ENCODE assay signal across 8 cellular contexts in the genomic region with DNA sequence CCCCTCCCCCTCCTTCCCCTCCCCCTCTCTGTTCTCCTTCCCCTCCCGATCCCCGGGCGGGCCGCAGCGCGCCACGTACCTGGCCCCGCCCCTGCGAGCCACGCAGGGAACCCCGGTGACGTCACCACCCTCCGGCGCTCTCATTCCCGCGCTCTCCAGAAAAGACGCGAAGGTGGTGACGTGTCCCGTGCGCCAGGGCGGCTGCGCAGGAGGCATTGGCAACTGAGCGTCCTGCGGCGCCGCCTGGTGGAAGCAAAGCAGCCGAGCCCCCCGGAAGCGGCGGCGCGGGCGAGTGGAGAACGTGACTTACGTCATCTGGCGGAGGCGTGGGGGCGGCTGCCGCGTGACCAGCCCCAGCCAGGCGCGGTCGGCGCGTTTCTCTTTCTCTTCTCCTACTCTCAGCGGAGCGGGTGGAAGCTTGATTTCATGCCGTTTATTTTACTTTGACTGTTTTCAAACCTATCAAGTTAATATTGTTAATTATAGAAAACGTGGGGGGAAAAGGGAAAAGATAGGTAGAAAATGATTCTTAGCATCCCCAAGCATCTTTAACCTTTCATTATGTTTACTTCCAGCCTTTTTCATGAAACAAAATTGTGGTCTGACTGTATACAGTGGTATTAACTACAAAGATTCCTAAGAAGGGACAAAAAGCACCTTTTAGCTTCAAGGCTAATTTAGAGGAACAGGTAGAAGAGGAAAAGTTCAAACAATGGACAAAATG. TPM values are rescaled to one million over a fixed set of nuclear protein-coding genes. Genes with fewer than 3 reads are reported as not detected.
DNase-seq lines count a peak whose midpoint lies in the region; ATAC-seq and TF ChIP-seq lines count a peak whose summit lies in the region.

No MANE protein-coding gene starts in this region.

- intact Hi-C loops in PC-3 (cut with micrococcal nuclease), result loop anchor here (1.0 to 2.0 kb wide), 5 partner anchors 18 to 228 kb away; no protein-coding TSS in a partner anchor

- H4K20me1 ChIP-seq in DND-41 (ENCODE audit: insufficient read depth, low read length) (no peaks in the 10 kb centered on the region), PC-3 (ENCODE audit: low read length) (no peaks in the 10 kb centered on the region)

- peak overlapping the region; percentile 100 for H3K27ac Mint-ChIP-seq in activated T-cell treated with anti-CD3 and anti-CD28 coated beads, Interleukin-2, amount 50 U/mL, for 24 hours

- H3K36me3 Mint-ChIP-seq in activated T-cell treated with anti-CD3 and anti-CD28 coated beads, Interleukin-2, amount 50 U/mL, for 24 hours (ENCODE audit: low read depth), result peaks cover 7% of the 10 kb centered on the region

- H3K9me3 ChIP-seq in DND-41 (ENCODE audit: insufficient read depth, low read length, severe bottlenecking) (no peaks in the 10 kb centered on the region), PC-3 (ENCODE audit: low read length) (no peaks in the 10 kb centered on the region), esophagus (ENCODE audit: control insufficient read depth in 2 of 2, insufficient read depth in 1 of 2, low read depth in 1 of 2, low read length in 1 of 2) (no peaks in the 10 kb centered on the region), muscle layer of duodenum (ENCODE audit: control insufficient read depth in 1 of 2, low read length in 2 of 2) (no peaks in the 10 kb centered on the region)

- H3K9me3 Mint-ChIP-seq in activated T-cell treated with anti-CD3 and anti-CD28 coated beads, Interleukin-2, amount 50 U/mL, for 24 hours, result no peaks in the 10 kb centered on the region

- H3K4me1 Mint-ChIP-seq in activated T-cell treated with anti-CD3 and anti-CD28 coated beads, Interleukin-2, amount 50 U/mL, for 24 hours (ENCODE audit: low read depth), result peaks cover 71% of the 10 kb centered on the region

- H2AFZ ChIP-seq in DND-41 (ENCODE audit: low read depth, low read length), result peak overlapping the region; percentile 73
- H2AFZ ChIP-seq in PC-3 (ENCODE audit: low read length), result peak overlapping the region; percentile 85

- H3K36me3 ChIP-seq in DND-41 (ENCODE audit: insufficient read depth, low read length), result no peaks in the 10 kb centered on the region
- no peaks in the 10 kb centered on the region for H3K36me3 ChIP-seq in PC-3 (ENCODE audit: low read depth, low read length)
- H3K36me3 ChIP-seq in esophagus (ENCODE audit: control insufficient read depth in 2 of 2, insufficient read depth in 2 of 2, low read length in 1 of 2), result no peaks in the 10 kb centered on the region
- H3K36me3 ChIP-seq in muscle layer of duodenum (ENCODE audit: control insufficient read depth in 1 of 2, insufficient read depth in 2 of 2, low read length in 2 of 2), result peaks cover 0 to 4% of the 10 kb centered on the region in 2 donors

- H3F3A ChIP-seq in PC-3 (ENCODE audit: low read length, unreplicated experiment), result no peaks in the 10 kb centered on the region

- no peaks in the 10 kb centered on the region for H3K9me2 ChIP-seq in PC-3 (replicated peaks; ENCODE audit: low read length)

- in situ Hi-C loops in KBM-7 (cut with MboI; ENCODE audit: low pct_unique_long_range_greater_than_20kb, low sequenced_read_pairs), result no loop called here

- TF ChIP-seq CTCF in DND-41 (IDR thresholded peaks at IDR 0.05; ENCODE audit: borderline replicate concordance, extremely low read depth, low read length, poor library complexity, severe bottlenecking) (peak; percentile 97), PC-3 (conservative IDR thresholded peaks at IDR 0.05; ENCODE audit: low read depth, low read length) (peak; percentile 89)

- H3K9ac ChIP-seq in DND-41 (ENCODE audit: low read depth, low read length) (peak overlapping the region; percentile 95), PC-3 (ENCODE audit: low read length) (peak overlapping the region; percentile 92)

- H3K4me2 ChIP-seq in DND-41 (ENCODE audit: insufficient read depth, low read length), result peak overlapping the region; percentile 74
- H3K4me2 ChIP-seq in PC-3 (ENCODE audit: low read length), result peak overlapping the region; percentile 90

- H3K4me3 ChIP-seq in DND-41 (ENCODE audit: low read depth in 1 of 2, low read length in 2 of 2) (peak overlapping the region; percentile 24 to 55; a peak in 3 of 4 replicates), PC-3 (ENCODE audit: low read length) (peak overlapping the region; percentile 67), esophagus (ENCODE audit: low read depth in 1 of 2, low read length in 2 of 2) (peak overlapping the region in 1 of 2 donors; percentile 32), muscle layer of duodenum (ENCODE audit: low read depth in 1 of 2, low read length in 2 of 2) (peak overlapping the region; percentile 53 to 83)

- peak; percentile 83 for ATAC-seq in DND-41 (ENCODE audit: insufficient read depth, low read depth)
- peak; percentile 67 for ATAC-seq in GM21723 (IDR thresholded peaks at IDR 0.05; ENCODE audit: unreplicated experiment)
- peak; percentile 60 for ATAC-seq in PC-3

- DNase-seq in DND-41, result peak; percentile 99
- DNase-seq in KBM-7, result peak; percentile 100
- DNase-seq in PC-3, result peak; percentile 100
- peak; percentile 99 for DNase-seq in activated T-cell treated with anti-CD3 and anti-CD28 coated beads, Interleukin-2, amount 50 U/mL, for 24 hours
- peak; percentile 99 for DNase-seq in stimulated activated CD8-positive, alpha-beta memory T cell treated with anti-CD3 and anti-CD28 coated beads, Interleukin-7, amount 100 ng/mL, for 24 hours (ENCODE audit: low read depth)

- peak overlapping the region; percentile 90 for H3K27ac ChIP-seq in DND-41 (ENCODE audit: low read length)
- H3K27ac ChIP-seq in PC-3 (ENCODE audit: low read length), result peak overlapping the region; percentile 87
- peak overlapping the region; percentile 97 to 99 for H3K27ac ChIP-seq in esophagus (ENCODE audit: low read depth in 2 of 2, low read length in 1 of 2)
- H3K27ac ChIP-seq in muscle layer of duodenum (ENCODE audit: low read length), result peak overlapping the region; percentile 100

- POLR2A ChIA-PET in PC-3 (lab: Charles Lee; ENCODE audit: unreplicated experiment), result interaction anchor here (0.5 to 1.2 kb wide), 7 partner anchors 10 to 395 kb away, joined by 3 to 6 read pairs (median 3); a partner anchor contains a TSS

- no peaks in the 10 kb centered on the region for H3K27me3 ChIP-seq in DND-41 (ENCODE audit: insufficient read depth, low read length, poor library complexity)
- no peaks in the 10 kb centered on the region for H3K27me3 ChIP-seq in PC-3 (ENCODE audit: low read length)
- H3K27me3 ChIP-seq in esophagus (ENCODE audit: control insufficient read depth in 1 of 2, insufficient read depth in 2 of 2, low read length in 2 of 2), result no peaks in the 10 kb centered on the region
- no peaks in the 10 kb centered on the region for H3K27me3 ChIP-seq in muscle layer of duodenum (ENCODE audit: low read depth, low read length)

- CTCF ChIA-PET in PC-3 (lab: Charles Lee), result interaction anchor here (0.6 to 0.8 kb wide), 2 partner anchors 225 to 228 kb away, joined by 3 to 5 read pairs; no protein-coding TSS in a partner anchor

- H3K4me3 Mint-ChIP-seq in activated T-cell treated with anti-CD3 and anti-CD28 coated beads, Interleukin-2, amount 50 U/mL, for 24 hours, result peak overlapping the region; percentile 88

- H3K79me2 ChIP-seq in DND-41 (ENCODE audit: insufficient read depth, low read length) (peaks cover 15% of the 10 kb centered on the region), PC-3 (ENCODE audit: low read length) (peaks cover 6% of the 10 kb centered on the region; the same call in 1 of the 2 replicates)

- BruUV-seq in PC-3 (replicated peaks; lab: Mats Ljungman, UMichigan), result TSS peak; percentile 99

- no peaks in the 10 kb centered on the region for H3K27me3 Mint-ChIP-seq in activated T-cell treated with anti-CD3 and anti-CD28 coated beads, Interleukin-2, amount 50 U/mL, for 24 hours

- H3K4me1 ChIP-seq in DND-41 (ENCODE audit: insufficient read depth, low read length), result peaks cover 27% of the 10 kb centered on the region
- H3K4me1 ChIP-seq in PC-3 (ENCODE audit: insufficient read depth, low read length), result peaks cover 23% of the 10 kb centered on the region
- H3K4me1 ChIP-seq in esophagus (ENCODE audit: control insufficient read depth in 2 of 2, insufficient read depth in 2 of 2, low read length in 1 of 2), result peaks cover 0 to 16% of the 10 kb centered on the region in 2 donors
- peaks cover 8 to 15% of the 10 kb centered on the region in 2 donors for H3K4me1 ChIP-seq in muscle layer of duodenum (ENCODE audit: control insufficient read depth in 1 of 2, insufficient read depth in 2 of 2, low read length in 2 of 2)

- WGBS in esophagus, 2 donors, result 0 to 1% methylated on average over 39 to 50 of the region's 50 CpGs

RNA-seq across cellular contexts. Expression of a gene that starts 48.1 kb away (rescaled TPM):
- 17.1 and 21.1 TPM in 2 replicates for total RNA-seq in PC-3 (2014; rRNA removed)
- 1 to 10 TPM; 2.8 to 2.9 TPM for polyA plus RNA-seq in esophagus

RNA-seq across cellular contexts. Expression of a gene that starts 55.5 kb away (rescaled TPM):
- total RNA-seq in PC-3 (2014; rRNA removed), result 39.2 and 59.7 TPM in 2 replicates
- polyA plus RNA-seq in esophagus, result 100 to 1,000 TPM; 314 to 323 TPM
